In genomic region chr6:23316131-23316530, GRCh38 we compare ENCODE assay signal across 1 cellular context.
TF ChIP-seq lines count a peak whose summit lies in the region.

No MANE protein-coding gene starts in this region.

TF ChIP-seq in H1, 55 proteins besides CTCF, POLR2A, EP300 and RAD21 (continued from another document):
- TF ChIP-seq GTF2F1 (IDR thresholded peaks at IDR 0.05; ENCODE audit: borderline replicate concordance, low read depth, low read length) = no peak
- TF ChIP-seq JUND (IDR thresholded peaks at IDR 0.05; ENCODE audit: low read length) = no peak
- TF ChIP-seq E2F6 (IDR thresholded peaks at IDR 0.05) = no peak
- no peak for TF ChIP-seq SAP30 (IDR thresholded peaks at IDR 0.05; ENCODE audit: insufficient read depth, insufficient replicate concordance, low read length)
- no peak for TF ChIP-seq MAFK (IDR thresholded peaks at IDR 0.05; ENCODE audit: low read depth, low read length)
- TF ChIP-seq CBX8 (IDR thresholded peaks at IDR 0.05; ENCODE audit: borderline replicate concordance, low read depth, low read length) = no peak
- TF ChIP-seq ATF3 (IDR thresholded peaks at IDR 0.05; ENCODE audit: insufficient read depth, low read depth, low read length) = no peak
- TF ChIP-seq CHD7 (IDR thresholded peaks at IDR 0.05; ENCODE audit: insufficient replicate concordance, low read length) = no peak
- no peak for TF ChIP-seq EZH2 (IDR thresholded peaks at IDR 0.05; ENCODE audit: low read depth, low read length, severe bottlenecking)
TF ChIP-seq in H1: peak in this region for 0.
